In the genomic region with DNA sequence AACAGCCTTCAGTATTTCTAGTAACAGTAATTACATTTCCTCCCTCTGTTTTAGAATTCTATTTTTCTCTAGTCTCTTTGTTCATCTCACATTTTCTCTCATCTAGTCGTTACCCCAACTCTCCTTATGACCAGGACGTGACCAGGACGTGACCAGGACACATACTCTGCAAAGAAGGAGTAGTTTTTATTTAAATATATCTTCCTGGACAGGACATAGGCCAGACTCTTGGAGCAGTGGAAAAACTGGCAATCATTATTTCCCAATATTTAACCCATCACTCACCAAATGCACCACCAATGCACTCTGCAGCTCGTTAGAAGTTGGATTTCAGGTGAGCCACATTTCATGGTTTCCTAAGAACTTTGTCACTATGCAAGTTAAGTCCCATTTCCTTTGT, we compare ENCODE assay signal across 27 cellular contexts. TPM values are rescaled to one million over a fixed set of nuclear protein-coding genes. Genes with fewer than 3 reads are reported as not detected.
DNase-seq lines count a peak whose midpoint lies in the region; ATAC-seq and TF ChIP-seq lines count a peak whose summit lies in the region.
"Had no signal": no experiment of that assay in that cellular context is flagged by ENCODE, and none has a peak within 500 bp of the region (broad histone marks: within the 10 kb centered on the region; RNA-seq: fewer than 3 reads in every experiment).

No MANE protein-coding gene starts in this region.

- H3K36me3 ChIP-seq in Caco-2 (ENCODE audit: control insufficient read depth, insufficient read depth, low read length) = no peaks in the 10 kb centered on the region
- no peaks in the 10 kb centered on the region for H3K36me3 ChIP-seq in esophagus (ENCODE audit: control insufficient read depth in 2 of 2, insufficient read depth in 2 of 2, low read length in 1 of 2)
- no peaks in the 10 kb centered on the region for H3K36me3 ChIP-seq in mucosa of descending colon (ENCODE audit: low read depth)
- H3K36me3 ChIP-seq in breast epithelium = no peaks in the 10 kb centered on the region
- H3K36me3 ChIP-seq: sigmoid colon had no signal

- H3K4me1 Mint-ChIP-seq in Caco-2 (ENCODE audit: low read depth, unreplicated experiment) = peaks cover 11% of the 10 kb centered on the region

- H3K36me3 Mint-ChIP-seq in Caco-2 (ENCODE audit: insufficient read depth, unreplicated experiment) = peaks cover 5% of the 10 kb centered on the region
- H3K36me3 Mint-ChIP-seq: stimulated activated effector memory CD8-positive, alpha-beta T cell treated with anti-CD3 and anti-CD28 coated beads, Interleukin-12 subunit alpha, Interleukin-12 subunit beta, amount 100 ng/mL, for 72 hours had no signal

- H3K27ac ChIP-seq in esophagus (ENCODE audit: low read depth in 2 of 2, low read length in 1 of 2) (peak overlapping the region; percentile 67 to 77), skin epidermis (peak overlapping the region in 12 of 21 experiments; percentile 8 to 75 (median 39)), breast epithelium (peak overlapping the region in 1 of 2 donors; percentile 70)
- H3K27ac ChIP-seq: psoas muscle, sigmoid colon had no signal

- no peak overlapping the region for H3K27ac Mint-ChIP-seq in Caco-2 (ENCODE audit: unreplicated experiment)
- H3K27ac Mint-ChIP-seq: CD4-positive, alpha-beta T cell; stimulated activated effector memory CD8-positive, alpha-beta T cell treated with anti-CD3 and anti-CD28 coated beads, Interleukin-12 subunit alpha, Interleukin-12 subunit beta, amount 100 ng/mL, for 72 hours; T-helper 1 cell treated with Interleukin-12 subunit alpha and Interleukin-12 subunit beta and Interleukin-4 antibody, amounts not matched to agents 30 μg/mL and 1 μg/mL, for 36 hours had no signal

- TF ChIP-seq CTCF in Caco-2 (IDR thresholded peaks at IDR 0.05; ENCODE audit: insufficient read depth in 1 of 2, low read depth in 1 of 2, low read length in 1 of 2, severe bottlenecking in 1 of 2, unreplicated experiment in 1 of 2) = no peak
- no peak for TF ChIP-seq CTCF in mucosa of descending colon (IDR thresholded peaks at IDR 0.05)
- no peak for TF ChIP-seq CTCF in breast epithelium (IDR thresholded peaks at IDR 0.05)

- DNase-seq in Caco-2 (no peak), mucosa of descending colon (no peak), breast epithelium (ENCODE audit: low spot score in 2 of 2) (no peak), SIG-M5 (lab: John Stamatoyannopoulos, UW) (no peak)
- DNase-seq: activated CD4-positive, alpha-beta T cell treated with anti-CD3 and anti-CD28 coated beads, Interleukin-2, amount 50 U/mL, for 1 hour; activated CD4-positive, CD25-positive, alpha-beta regulatory T cell; activated gamma-delta T cell; activated naive CD8-positive, alpha-beta T cell treated with anti-CD3 and anti-CD28 coated beads for 36 hours; activated T-cell treated with anti-CD3 and anti-CD28 coated beads, Interleukin-2, amount 50 U/mL, for 1 hour; anterior cingulate cortex; glutamatergic neuron; MM.1S; NCI-H1105 treated with DMSO at 0.1 percent for 48 hours; NCI-H510A; psoas muscle; sigmoid colon; stimulated activated CD4-positive, alpha-beta T cell treated with anti-CD3 and anti-CD28 coated beads, Interleukin-15, amount 100 ng/mL, for 24 hours had no signal

- no peaks in the 10 kb centered on the region for H3K27me3 ChIP-seq in Caco-2 (replicated peaks; ENCODE audit: control insufficient read depth, insufficient read depth, low read length)
- H3K27me3 ChIP-seq in esophagus (ENCODE audit: control insufficient read depth in 1 of 2, insufficient read depth in 2 of 2, low read length in 2 of 2) = no peaks in the 10 kb centered on the region
- H3K27me3 ChIP-seq in breast epithelium = no peaks in the 10 kb centered on the region
- H3K27me3 ChIP-seq: sigmoid colon had no signal

- no peak for TF ChIP-seq POLR2A in breast epithelium (IDR thresholded peaks at IDR 0.05)

- no peaks in the 10 kb centered on the region for H3K9me3 ChIP-seq in Caco-2
- H3K9me3 ChIP-seq in esophagus (ENCODE audit: control insufficient read depth in 2 of 2, insufficient read depth in 1 of 2, low read depth in 1 of 2, low read length in 1 of 2) = no peaks in the 10 kb centered on the region
- no peaks in the 10 kb centered on the region for H3K9me3 ChIP-seq in mucosa of descending colon
- no peaks in the 10 kb centered on the region for H3K9me3 ChIP-seq in breast epithelium
- H3K9me3 ChIP-seq: psoas muscle, sigmoid colon had no signal

- H3K9me3 Mint-ChIP-seq in Caco-2 (ENCODE audit: unreplicated experiment) = no peaks in the 10 kb centered on the region
- H3K9me3 Mint-ChIP-seq: activated naive CD8-positive, alpha-beta T cell treated with anti-CD3 and anti-CD28 coated beads for 36 hours; CD4-positive, alpha-beta T cell; stimulated activated effector memory CD8-positive, alpha-beta T cell treated with anti-CD3 and anti-CD28 coated beads, Interleukin-12 subunit alpha, Interleukin-12 subunit beta, amount 100 ng/mL, for 72 hours; T-helper 1 cell treated with Interleukin-12 subunit alpha and Interleukin-12 subunit beta and Interleukin-4 antibody, amounts not matched to agents 30 μg/mL and 1 μg/mL, for 36 hours had no signal

- no peaks in the 10 kb centered on the region for H3K27me3 Mint-ChIP-seq in Caco-2 (ENCODE audit: insufficient read depth, unreplicated experiment)
- H3K27me3 Mint-ChIP-seq: activated naive CD8-positive, alpha-beta T cell treated with anti-CD3 and anti-CD28 coated beads for 36 hours; CD4-positive, alpha-beta T cell had no signal

- H3K4me1 ChIP-seq in Caco-2 (no peaks in the 10 kb centered on the region), esophagus (ENCODE audit: control insufficient read depth in 2 of 2, insufficient read depth in 2 of 2, low read length in 1 of 2) (no peaks in the 10 kb centered on the region), mucosa of descending colon (ENCODE audit: low read depth) (peaks cover 7% of the 10 kb centered on the region), breast epithelium (no peaks in the 10 kb centered on the region)
- H3K4me1 ChIP-seq: psoas muscle, sigmoid colon had no signal

- H3K4me3 ChIP-seq in Caco-2 (ENCODE audit: low read depth, low read length) (no peak overlapping the region), esophagus (ENCODE audit: low read depth in 1 of 2, low read length in 2 of 2) (no peak overlapping the region), mucosa of descending colon (no peak overlapping the region), skin epidermis (no peak overlapping the region), breast epithelium (no peak overlapping the region)
- H3K4me3 ChIP-seq: lung, psoas muscle, sigmoid colon had no signal

- peak overlapping the region; percentile 8 for H3K4me3 Mint-ChIP-seq in Caco-2 (ENCODE audit: unreplicated experiment)
- H3K4me3 Mint-ChIP-seq: activated naive CD8-positive, alpha-beta T cell treated with anti-CD3 and anti-CD28 coated beads for 36 hours; stimulated activated effector memory CD8-positive, alpha-beta T cell treated with anti-CD3 and anti-CD28 coated beads, Interleukin-12 subunit alpha, Interleukin-12 subunit beta, amount 100 ng/mL, for 72 hours; T-helper 1 cell treated with Interleukin-12 subunit alpha and Interleukin-12 subunit beta and Interleukin-4 antibody, amounts not matched to agents 30 μg/mL and 1 μg/mL, for 36 hours had no signal

- BruUV-seq in Caco-2 (replicated peaks; lab: Mats Ljungman, UMichigan) = no TSS peak

- POLR2A ChIA-PET in Caco-2 (lab: Charles Lee) = interaction anchor here (0.6 kb wide), 1 partner anchor 21 kb away, joined by 4 read pairs; no protein-coding TSS in a partner anchor

- WGBS in esophagus, 2 donors = 42 to 63% methylated on average over 4 of the region's 4 CpGs

- intact Hi-C loops in Caco-2 (cut with micrococcal nuclease; ENCODE audit: unreplicated experiment) (no loop called here), mucosa of descending colon (cut with DNase I, micrococcal nuclease) (no loop called here), breast epithelium (cut with DNase I; ENCODE audit: low total_unique reads) (no loop called here)

- ATAC-seq in mucosa of descending colon (peak; percentile 29), GM19397 (IDR thresholded peaks at IDR 0.05; ENCODE audit: unreplicated experiment) (no peak), HG02973 (IDR thresholded peaks at IDR 0.05; ENCODE audit: unreplicated experiment) (no peak)
- ATAC-seq: SK-N-SH treated with all-trans-retinoic acid at 6 μM for 48 hours; stimulated activated effector memory CD8-positive, alpha-beta T cell treated with anti-CD3 and anti-CD28 coated beads, Interleukin-12 subunit alpha, Interleukin-12 subunit beta, amount 100 ng/mL, for 72 hours had no signal

- CTCF ChIA-PET in Caco-2 (lab: Charles Lee) = no interaction called here

RNA-seq across cellular contexts. Expression of gene POGLUT3, which starts 40.3 kb away (rescaled TPM):
- total RNA-seq in Caco-2 (2022) (87.2 and 87.5 TPM in 2 replicates), mucosa of descending colon (10 to 100 TPM; 13.8 to 25.4 (median 20.0) TPM), breast epithelium (10 to 100 TPM; 11.4 to 26.1 (median 20.3) TPM)
- polyA plus RNA-seq in esophagus = 1 to 10 TPM; 7.8 to 8.0 TPM
- total RNA-seq: OCI-LY7 had no signal

RNA-seq across cellular contexts. Expression of gene EXPH5, which starts 55.1 kb away (rescaled TPM):
- total RNA-seq in Caco-2 (2022) (15.3 and 18.1 TPM in 2 replicates), mucosa of descending colon (10 to 100 TPM; 22.4 to 79.3 (median 26.1) TPM), breast epithelium (10 to 100 TPM in 1 of 3 donors, 1 to 10 TPM in 2; 3.2 to 16.8 (median 8.8) TPM)
- 1 to 10 TPM; 3.4 to 7.4 TPM for polyA plus RNA-seq in esophagus
- total RNA-seq: OCI-LY7 had no signal
